1 cellular context compared by ENCODE assay signal in the genomic region with DNA sequence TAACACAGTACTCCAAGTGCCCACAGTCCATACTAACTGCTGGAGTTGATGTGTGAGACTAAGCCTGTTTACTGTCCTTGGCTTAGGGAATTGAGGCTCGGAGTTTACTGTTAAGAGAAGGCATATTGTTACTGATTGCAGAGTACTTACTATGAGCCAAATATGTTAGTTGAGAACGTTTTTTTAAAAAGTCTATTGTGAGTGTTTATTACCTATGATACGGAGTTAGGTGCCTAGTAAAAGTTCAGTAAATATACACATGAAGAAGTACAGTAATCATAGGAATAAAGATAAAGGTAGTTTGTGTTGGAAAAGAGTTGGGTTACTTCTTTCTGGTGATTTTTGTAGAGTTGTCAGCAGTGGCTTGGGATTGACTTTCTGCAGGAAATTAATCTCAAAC.
TF ChIP-seq lines count a peak whose summit lies in the region.

No MANE protein-coding gene starts in this region.

TF ChIP-seq in HepG2, 621 proteins besides CTCF, POLR2A, EP300 and RAD21 (continued from another document):
- TF ChIP-seq, protein P1, sequence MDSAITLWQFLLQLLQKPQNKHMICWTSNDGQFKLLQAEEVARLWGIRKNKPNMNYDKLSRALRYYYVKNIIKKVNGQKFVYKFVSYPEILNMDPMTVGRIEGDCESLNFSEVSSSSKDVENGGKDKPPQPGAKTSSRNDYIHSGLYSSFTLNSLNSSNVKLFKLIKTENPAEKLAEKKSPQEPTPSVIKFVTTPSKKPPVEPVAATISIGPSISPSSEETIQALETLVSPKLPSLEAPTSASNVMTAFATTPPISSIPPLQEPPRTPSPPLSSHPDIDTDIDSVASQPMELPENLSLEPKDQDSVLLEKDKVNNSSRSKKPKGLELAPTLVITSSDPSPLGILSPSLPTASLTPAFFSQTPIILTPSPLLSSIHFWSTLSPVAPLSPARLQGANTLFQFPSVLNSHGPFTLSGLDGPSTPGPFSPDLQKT (CRISPR knock-in tag; IDR thresholded peaks at IDR 0.05; ENCODE audit: borderline replicate concordance), result no peak
